ENCODE assay signal across 1 cellular context in genomic region chr7:45138433-45139267, GRCh38.
TF ChIP-seq lines count a peak whose summit lies in the region.

No MANE protein-coding gene starts in this region.

TF ChIP-seq in K562, 482 proteins besides CTCF, POLR2A, EP300 and RAD21 (continued from another document and continues in another):
- TF ChIP-seq ZNF263 (CRISPR knock-in tag; IDR thresholded peaks at IDR 0.05; ENCODE audit: borderline replicate concordance) (peak; percentile 66; the same call in 1 of the 2 replicates), SMC3 (conservative IDR thresholded peaks at IDR 0.05; ENCODE audit: insufficient read depth, low read depth, low read length) (no peak), MXD1 (CRISPR knock-in tag; IDR thresholded peaks at IDR 0.05; ENCODE audit: borderline replicate concordance, poor library complexity, severe bottlenecking) (no peak), ZNF785 (CRISPR knock-in tag; IDR thresholded peaks at IDR 0.05) (no peak), PHB2 (IDR thresholded peaks at IDR 0.05; ENCODE audit: low read depth) (no peak), ILK (tag; IDR thresholded peaks at IDR 0.05; ENCODE audit: borderline replicate concordance, low read depth) (no peak), MEF2D (tag; conservative IDR thresholded peaks at IDR 0.05; ENCODE audit: low read depth) (no peak), NRF1 (conservative IDR thresholded peaks at IDR 0.05 in 1 of 2, IDR thresholded peaks at IDR 0.05 in 1 of 2) (no peak), MIER1 (IDR thresholded peaks at IDR 0.05; ENCODE audit: low read depth) (no peak), L3MBTL2 (IDR thresholded peaks at IDR 0.05) (no peak; the same call in 1 of the 2 replicates), ATF7 (IDR thresholded peaks at IDR 0.05) (peak; percentile 53; the same call in 1 of the 2 replicates), SRSF3 (IDR thresholded peaks at IDR 0.05; ENCODE audit: insufficient read depth, low read length) (no peak), GTF2A2 (tag; IDR thresholded peaks at IDR 0.05) (no peak), ZFPM2 (CRISPR knock-in tag; IDR thresholded peaks at IDR 0.05) (no peak), ZNF79 (CRISPR knock-in tag; IDR thresholded peaks at IDR 0.05; ENCODE audit: low read depth) (no peak), ERF (CRISPR knock-in tag; IDR thresholded peaks at IDR 0.05) (no peak), CEBPZ (IDR thresholded peaks at IDR 0.05; ENCODE audit: borderline replicate concordance, low read depth, low read length) (no peak), TSC22D4 (tag; IDR thresholded peaks at IDR 0.05) (no peak), NONO (IDR thresholded peaks at IDR 0.05; ENCODE audit: low read depth in 2 of 2, low read length in 1 of 2) (no peak), E4F1 (CRISPR knock-in tag; IDR thresholded peaks at IDR 0.05; ENCODE audit: borderline replicate concordance) (no peak), BHLHE40 (IDR thresholded peaks at IDR 0.05; ENCODE audit: low read length) (no peak), SMARCB1 (IDR thresholded peaks at IDR 0.05; ENCODE audit: insufficient read length, low read depth) (no peak), ASH1L (IDR thresholded peaks at IDR 0.05; ENCODE audit: borderline replicate concordance, low read depth, partially characterized antibody) (no peak), HMG20B (CRISPR knock-in tag; IDR thresholded peaks at IDR 0.05) (no peak), SUPT5H (IDR thresholded peaks at IDR 0.05) (no peak), HLTF (IDR thresholded peaks at IDR 0.05) (no peak), PKNOX1 (IDR thresholded peaks at IDR 0.05) (0 out of 2 replicates have a peak, but pooled peaks have one; percentile 27), EHMT2 (IDR thresholded peaks at IDR 0.05) (peak; percentile 20; the same call in 1 of the 2 replicates), SREBF2 (CRISPR knock-in tag; IDR thresholded peaks at IDR 0.05) (no peak), MYBL2 (IDR thresholded peaks at IDR 0.05; ENCODE audit: low read depth) (no peak), MYBL2 (CRISPR knock-in tag; IDR thresholded peaks at IDR 0.05; ENCODE audit: borderline replicate concordance) (no peak), CREB3L1 (IDR thresholded peaks at IDR 0.05; ENCODE audit: borderline replicate concordance, low read depth) (no peak), EWSR1 (IDR thresholded peaks at IDR 0.05; ENCODE audit: borderline replicate concordance, low read depth, partially characterized antibody) (no peak), SIX5 (IDR thresholded peaks at IDR 0.05; ENCODE audit: borderline replicate concordance in 1 of 2, insufficient read depth in 1 of 2, low read depth in 1 of 2, low read length in 2 of 2) (no peak), PPARD (CRISPR knock-in tag; IDR thresholded peaks at IDR 0.05) (no peak), DPF2 (IDR thresholded peaks at IDR 0.05) (peak; percentile 91), ELK3 (CRISPR knock-in tag; IDR thresholded peaks at IDR 0.05) (no peak), ZC3H8 (IDR thresholded peaks at IDR 0.05) (no peak), GATAD2B (IDR thresholded peaks at IDR 0.05; ENCODE audit: borderline replicate concordance) (no peak), IRF1 (CRISPR knock-in tag; IDR thresholded peaks at IDR 0.05; ENCODE audit: borderline replicate concordance) (no peak), ZSCAN29 (IDR thresholded peaks at IDR 0.05) (no peak), TOE1 (IDR thresholded peaks at IDR 0.05; ENCODE audit: borderline replicate concordance) (no peak), TOE1 (CRISPR knock-in tag; IDR thresholded peaks at IDR 0.05; ENCODE audit: borderline replicate concordance, low read depth) (no peak), CREB3 (tag; conservative IDR thresholded peaks at IDR 0.05; ENCODE audit: low read depth) (no peak; the same call in 1 of the 2 replicates), DDX20 (tag; IDR thresholded peaks at IDR 0.05; ENCODE audit: low read depth) (no peak), POLR3G (IDR thresholded peaks at IDR 0.05; ENCODE audit: extremely low read depth, insufficient read length, insufficient replicate concordance) (no peak), ZNF217 (CRISPR knock-in tag; IDR thresholded peaks at IDR 0.05) (no peak), ZNF696 (CRISPR knock-in tag; conservative IDR thresholded peaks at IDR 0.05) (no peak), ZNF668 (CRISPR knock-in tag; IDR thresholded peaks at IDR 0.05) (no peak), MECOM (CRISPR knock-in tag; IDR thresholded peaks at IDR 0.05) (no peak), BCOR (IDR thresholded peaks at IDR 0.05) (no peak), MAX (CRISPR knock-in tag; IDR thresholded peaks at IDR 0.05) (no peak), ZNF444 (CRISPR knock-in tag; IDR thresholded peaks at IDR 0.05) (no peak), VEZF1 (CRISPR knock-in tag; IDR thresholded peaks at IDR 0.05) (peak; percentile 30; the same call in 1 of the 2 replicates), RBM17 (IDR thresholded peaks at IDR 0.05; ENCODE audit: borderline replicate concordance, low read depth, low read length) (no peak), CGGBP1 (CRISPR knock-in tag; IDR thresholded peaks at IDR 0.05) (no peak), EZH2 (IDR thresholded peaks at IDR 0.05; ENCODE audit: borderline replicate concordance, low read depth, low read length) (no peak), GABPB1 (CRISPR knock-in tag; IDR thresholded peaks at IDR 0.05) (no peak), MLX (CRISPR knock-in tag; conservative IDR thresholded peaks at IDR 0.05) (no peak), ELF2 (CRISPR knock-in tag; IDR thresholded peaks at IDR 0.05) (no peak), ZNF324 (CRISPR knock-in tag; IDR thresholded peaks at IDR 0.05) (no peak), FOXK1 (CRISPR knock-in tag; IDR thresholded peaks at IDR 0.05; ENCODE audit: borderline replicate concordance) (no peak), ZNF408 (CRISPR knock-in tag; IDR thresholded peaks at IDR 0.05; ENCODE audit: low read depth) (no peak), SMAD4 (CRISPR knock-in tag; conservative IDR thresholded peaks at IDR 0.05) (no peak)
